1 cellular context compared by ENCODE assay signal in the genomic region with DNA sequence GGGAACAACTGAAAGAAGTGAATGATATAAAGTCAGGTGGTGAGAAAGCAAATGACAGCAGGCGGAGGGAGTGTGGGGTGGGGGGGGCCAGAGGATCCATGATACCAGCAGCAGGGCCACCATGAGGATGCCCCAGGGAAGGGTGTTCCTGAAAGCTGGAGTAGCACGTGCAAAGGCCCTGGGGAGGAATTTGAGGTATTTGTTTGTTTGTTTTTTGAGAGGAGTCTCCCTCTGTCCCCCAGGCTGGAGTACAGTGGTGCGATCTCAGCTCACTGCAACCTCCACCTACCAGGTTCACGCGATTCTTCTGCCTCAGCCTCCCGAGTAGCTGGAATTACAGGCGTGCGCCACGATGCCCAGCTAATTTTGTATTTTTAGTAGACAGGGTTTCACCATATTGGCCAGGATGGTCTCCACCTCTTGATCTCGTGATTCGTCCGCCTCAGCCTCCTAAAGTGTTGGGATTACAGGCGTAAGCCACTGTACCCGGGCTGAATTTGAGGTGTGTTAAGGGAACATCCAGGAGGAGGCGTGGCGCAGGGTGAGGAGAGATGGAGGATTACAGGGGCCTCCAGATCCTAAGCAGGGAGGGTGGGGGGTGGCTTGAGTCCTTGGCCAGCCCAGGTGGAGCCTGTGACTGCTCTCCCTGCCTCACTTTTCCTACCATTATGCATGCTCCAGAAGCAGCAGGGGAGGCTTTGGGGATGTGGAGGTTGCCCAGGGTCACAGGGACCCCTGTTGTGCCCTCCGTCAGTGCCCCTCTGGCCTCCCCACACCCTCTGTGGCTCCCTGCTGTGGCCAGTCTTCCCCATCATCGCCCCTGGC.
TF ChIP-seq lines count a peak whose summit lies in the region.

No MANE protein-coding gene starts in this region.

TF ChIP-seq in GM12878, 131 proteins besides CTCF, POLR2A, EP300 and RAD21:
- TF ChIP-seq SRF (IDR thresholded peaks at IDR 0.05; ENCODE audit: low read depth in 2 of 2, low read length in 2 of 2) = no peak
- TF ChIP-seq, protein P1, sequence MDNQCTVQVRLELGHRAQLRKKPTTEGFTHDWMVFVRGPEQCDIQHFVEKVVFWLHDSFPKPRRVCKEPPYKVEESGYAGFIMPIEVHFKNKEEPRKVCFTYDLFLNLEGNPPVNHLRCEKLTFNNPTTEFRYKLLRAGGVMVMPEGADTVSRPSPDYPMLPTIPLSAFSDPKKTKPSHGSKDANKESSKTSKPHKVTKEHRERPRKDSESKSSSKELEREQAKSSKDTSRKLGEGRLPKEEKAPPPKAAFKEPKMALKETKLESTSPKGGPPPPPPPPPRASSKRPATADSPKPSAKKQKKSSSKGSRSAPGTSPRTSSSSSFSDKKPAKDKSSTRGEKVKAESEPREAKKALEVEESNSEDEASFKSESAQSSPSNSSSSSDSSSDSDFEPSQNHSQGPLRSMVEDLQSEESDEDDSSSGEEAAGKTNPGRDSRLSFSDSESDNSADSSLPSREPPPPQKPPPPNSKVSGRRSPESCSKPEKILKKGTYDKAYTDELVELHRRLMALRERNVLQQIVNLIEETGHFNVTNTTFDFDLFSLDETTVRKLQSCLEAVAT (IDR thresholded peaks at IDR 0.05) = peak; percentile 65; the same call in 1 of the 2 replicates
